Comparison of ENCODE assay signal across 1 cellular context in genomic region chr10:7787857-7788639, GRCh38.
TF ChIP-seq lines count a peak whose summit lies in the region.

Gene ATP5F1C (plus strand): TSS chr10:7788177. CDS start chr10:7788208, 31 bp downstream.
Gene KIN (minus strand): TSS chr10:7787993. CDS start chr10:7787933, 60 bp downstream.

TF ChIP-seq in K562, 482 proteins besides CTCF, POLR2A, EP300 and RAD21 (continued from another document and continues in another):
- TF ChIP-seq, protein P1, sequence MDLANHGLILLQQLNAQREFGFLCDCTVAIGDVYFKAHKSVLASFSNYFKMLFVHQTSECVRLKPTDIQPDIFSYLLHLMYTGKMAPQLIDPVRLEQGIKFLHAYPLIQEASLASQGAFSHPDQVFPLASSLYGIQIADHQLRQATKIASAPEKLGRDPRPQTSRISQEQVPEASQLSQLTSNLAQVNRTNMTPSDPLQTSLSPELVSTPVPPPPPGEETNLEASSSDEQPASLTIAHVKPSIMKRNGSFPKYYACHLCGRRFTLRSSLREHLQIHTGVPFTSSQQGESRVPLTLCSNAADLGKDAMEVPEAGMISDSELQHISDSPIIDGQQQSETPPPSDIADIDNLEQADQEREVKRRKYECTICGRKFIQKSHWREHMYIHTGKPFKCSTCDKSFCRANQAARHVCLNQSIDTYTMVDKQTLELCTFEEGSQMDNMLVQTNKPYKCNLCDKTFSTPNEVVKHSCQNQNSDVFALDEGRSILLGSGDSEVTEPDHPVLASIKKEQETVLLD (IDR thresholded peaks at IDR 0.05) = peak; percentile 95
- TF ChIP-seq MGA (IDR thresholded peaks at IDR 0.05) = no peak
- TF ChIP-seq, protein P2, sequence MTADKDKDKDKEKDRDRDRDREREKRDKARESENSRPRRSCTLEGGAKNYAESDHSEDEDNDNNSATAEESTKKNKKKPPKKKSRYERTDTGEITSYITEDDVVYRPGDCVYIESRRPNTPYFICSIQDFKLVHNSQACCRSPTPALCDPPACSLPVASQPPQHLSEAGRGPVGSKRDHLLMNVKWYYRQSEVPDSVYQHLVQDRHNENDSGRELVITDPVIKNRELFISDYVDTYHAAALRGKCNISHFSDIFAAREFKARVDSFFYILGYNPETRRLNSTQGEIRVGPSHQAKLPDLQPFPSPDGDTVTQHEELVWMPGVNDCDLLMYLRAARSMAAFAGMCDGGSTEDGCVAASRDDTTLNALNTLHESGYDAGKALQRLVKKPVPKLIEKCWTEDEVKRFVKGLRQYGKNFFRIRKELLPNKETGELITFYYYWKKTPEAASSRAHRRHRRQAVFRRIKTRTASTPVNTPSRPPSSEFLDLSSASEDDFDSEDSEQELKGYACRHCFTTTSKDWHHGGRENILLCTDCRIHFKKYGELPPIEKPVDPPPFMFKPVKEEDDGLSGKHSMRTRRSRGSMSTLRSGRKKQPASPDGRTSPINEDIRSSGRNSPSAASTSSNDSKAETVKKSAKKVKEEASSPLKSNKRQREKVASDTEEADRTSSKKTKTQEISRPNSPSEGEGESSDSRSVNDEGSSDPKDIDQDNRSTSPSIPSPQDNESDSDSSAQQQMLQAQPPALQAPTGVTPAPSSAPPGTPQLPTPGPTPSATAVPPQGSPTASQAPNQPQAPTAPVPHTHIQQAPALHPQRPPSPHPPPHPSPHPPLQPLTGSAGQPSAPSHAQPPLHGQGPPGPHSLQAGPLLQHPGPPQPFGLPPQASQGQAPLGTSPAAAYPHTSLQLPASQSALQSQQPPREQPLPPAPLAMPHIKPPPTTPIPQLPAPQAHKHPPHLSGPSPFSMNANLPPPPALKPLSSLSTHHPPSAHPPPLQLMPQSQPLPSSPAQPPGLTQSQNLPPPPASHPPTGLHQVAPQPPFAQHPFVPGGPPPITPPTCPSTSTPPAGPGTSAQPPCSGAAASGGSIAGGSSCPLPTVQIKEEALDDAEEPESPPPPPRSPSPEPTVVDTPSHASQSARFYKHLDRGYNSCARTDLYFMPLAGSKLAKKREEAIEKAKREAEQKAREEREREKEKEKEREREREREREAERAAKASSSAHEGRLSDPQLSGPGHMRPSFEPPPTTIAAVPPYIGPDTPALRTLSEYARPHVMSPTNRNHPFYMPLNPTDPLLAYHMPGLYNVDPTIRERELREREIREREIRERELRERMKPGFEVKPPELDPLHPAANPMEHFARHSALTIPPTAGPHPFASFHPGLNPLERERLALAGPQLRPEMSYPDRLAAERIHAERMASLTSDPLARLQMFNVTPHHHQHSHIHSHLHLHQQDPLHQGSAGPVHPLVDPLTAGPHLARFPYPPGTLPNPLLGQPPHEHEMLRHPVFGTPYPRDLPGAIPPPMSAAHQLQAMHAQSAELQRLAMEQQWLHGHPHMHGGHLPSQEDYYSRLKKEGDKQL (CRISPR knock-in tag; IDR thresholded peaks at IDR 0.05; ENCODE audit: borderline replicate concordance) = no peak
- no peak for TF ChIP-seq HDAC8 (tag; IDR thresholded peaks at IDR 0.05)
- TF ChIP-seq, protein P3, sequence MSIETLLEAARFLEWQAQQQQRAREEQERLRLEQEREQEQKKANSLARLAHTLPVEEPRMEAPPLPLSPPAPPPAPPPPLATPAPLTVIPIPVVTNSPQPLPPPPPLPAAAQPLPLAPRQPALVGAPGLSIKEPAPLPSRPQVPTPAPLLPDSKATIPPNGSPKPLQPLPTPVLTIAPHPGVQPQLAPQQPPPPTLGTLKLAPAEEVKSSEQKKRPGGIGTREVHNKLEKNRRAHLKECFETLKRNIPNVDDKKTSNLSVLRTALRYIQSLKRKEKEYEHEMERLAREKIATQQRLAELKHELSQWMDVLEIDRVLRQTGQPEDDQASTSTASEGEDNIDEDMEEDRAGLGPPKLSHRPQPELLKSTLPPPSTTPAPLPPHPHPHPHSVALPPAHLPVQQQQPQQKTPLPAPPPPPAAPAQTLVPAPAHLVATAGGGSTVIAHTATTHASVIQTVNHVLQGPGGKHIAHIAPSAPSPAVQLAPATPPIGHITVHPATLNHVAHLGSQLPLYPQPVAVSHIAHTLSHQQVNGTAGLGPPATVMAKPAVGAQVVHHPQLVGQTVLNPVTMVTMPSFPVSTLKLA (conservative IDR thresholded peaks at IDR 0.05) = peak in 1 of 2 experiments; percentile 53; a peak in 1 of 4 replicates
- TF ChIP-seq SMAD4 (CRISPR knock-in tag; conservative IDR thresholded peaks at IDR 0.05) = no peak
- TF ChIP-seq NCOA6 (IDR thresholded peaks at IDR 0.05) = peak; percentile 60; the same call in 1 of the 2 replicates
- no peak for TF ChIP-seq NUFIP1 (IDR thresholded peaks at IDR 0.05; ENCODE audit: partially characterized antibody)
- TF ChIP-seq HNRNPK (IDR thresholded peaks at IDR 0.05; ENCODE audit: low read depth, low read length, poor library complexity, severe bottlenecking) = no peak
- TF ChIP-seq KLF6 (CRISPR knock-in tag; IDR thresholded peaks at IDR 0.05; ENCODE audit: borderline replicate concordance) = no peak
- TF ChIP-seq, protein P4, sequence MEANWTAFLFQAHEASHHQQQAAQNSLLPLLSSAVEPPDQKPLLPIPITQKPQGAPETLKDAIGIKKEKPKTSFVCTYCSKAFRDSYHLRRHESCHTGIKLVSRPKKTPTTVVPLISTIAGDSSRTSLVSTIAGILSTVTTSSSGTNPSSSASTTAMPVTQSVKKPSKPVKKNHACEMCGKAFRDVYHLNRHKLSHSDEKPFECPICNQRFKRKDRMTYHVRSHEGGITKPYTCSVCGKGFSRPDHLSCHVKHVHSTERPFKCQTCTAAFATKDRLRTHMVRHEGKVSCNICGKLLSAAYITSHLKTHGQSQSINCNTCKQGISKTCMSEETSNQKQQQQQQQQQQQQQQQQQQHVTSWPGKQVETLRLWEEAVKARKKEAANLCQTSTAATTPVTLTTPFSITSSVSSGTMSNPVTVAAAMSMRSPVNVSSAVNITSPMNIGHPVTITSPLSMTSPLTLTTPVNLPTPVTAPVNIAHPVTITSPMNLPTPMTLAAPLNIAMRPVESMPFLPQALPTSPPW (CRISPR knock-in tag; IDR thresholded peaks at IDR 0.05) = peak; percentile 56
- peak in 1 of 2 experiments; percentile 49; a peak in 1 of 4 replicates for TF ChIP-seq MLLT1 (IDR thresholded peaks at IDR 0.05)
- TF ChIP-seq ZNF23 (CRISPR knock-in tag; IDR thresholded peaks at IDR 0.05) = no peak
- peak; percentile 71; the same call in 1 of the 2 replicates for TF ChIP-seq SP1 (CRISPR knock-in tag; IDR thresholded peaks at IDR 0.05)
- TF ChIP-seq SIN3A (IDR thresholded peaks at IDR 0.05; ENCODE audit: borderline replicate concordance in 2 of 2, control insufficient read depth in 1 of 2, low read depth in 2 of 2, low read length in 2 of 2) = peak; percentile 53 to 89; a peak in 2 of 4 replicates
- TF ChIP-seq, protein P5, sequence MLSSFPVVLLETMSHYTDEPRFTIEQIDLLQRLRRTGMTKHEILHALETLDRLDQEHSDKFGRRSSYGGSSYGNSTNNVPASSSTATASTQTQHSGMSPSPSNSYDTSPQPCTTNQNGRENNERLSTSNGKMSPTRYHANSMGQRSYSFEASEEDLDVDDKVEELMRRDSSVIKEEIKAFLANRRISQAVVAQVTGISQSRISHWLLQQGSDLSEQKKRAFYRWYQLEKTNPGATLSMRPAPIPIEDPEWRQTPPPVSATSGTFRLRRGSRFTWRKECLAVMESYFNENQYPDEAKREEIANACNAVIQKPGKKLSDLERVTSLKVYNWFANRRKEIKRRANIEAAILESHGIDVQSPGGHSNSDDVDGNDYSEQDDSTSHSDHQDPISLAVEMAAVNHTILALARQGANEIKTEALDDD (IDR thresholded peaks at IDR 0.05) = no peak; the same call in 1 of the 2 replicates
- TF ChIP-seq ZC3H4 (CRISPR knock-in tag; IDR thresholded peaks at IDR 0.05; ENCODE audit: borderline replicate concordance) = no peak
- TF ChIP-seq RBBP5 (IDR thresholded peaks at IDR 0.05; ENCODE audit: borderline replicate concordance, insufficient read depth, low read length, poor library complexity, severe bottlenecking) = peak; percentile 75
- TF ChIP-seq KDM4B (IDR thresholded peaks at IDR 0.05; ENCODE audit: borderline replicate concordance in 2 of 2, low read depth in 1 of 2) = no peak
- TF ChIP-seq MYNN (IDR thresholded peaks at IDR 0.05) = 0 out of 2 replicates have a peak, but pooled peaks have one; percentile 23
- TF ChIP-seq MYNN (CRISPR knock-in tag; IDR thresholded peaks at IDR 0.05) = no peak
